Comparison of ENCODE assay signal across 10 cellular contexts in the genomic region with DNA sequence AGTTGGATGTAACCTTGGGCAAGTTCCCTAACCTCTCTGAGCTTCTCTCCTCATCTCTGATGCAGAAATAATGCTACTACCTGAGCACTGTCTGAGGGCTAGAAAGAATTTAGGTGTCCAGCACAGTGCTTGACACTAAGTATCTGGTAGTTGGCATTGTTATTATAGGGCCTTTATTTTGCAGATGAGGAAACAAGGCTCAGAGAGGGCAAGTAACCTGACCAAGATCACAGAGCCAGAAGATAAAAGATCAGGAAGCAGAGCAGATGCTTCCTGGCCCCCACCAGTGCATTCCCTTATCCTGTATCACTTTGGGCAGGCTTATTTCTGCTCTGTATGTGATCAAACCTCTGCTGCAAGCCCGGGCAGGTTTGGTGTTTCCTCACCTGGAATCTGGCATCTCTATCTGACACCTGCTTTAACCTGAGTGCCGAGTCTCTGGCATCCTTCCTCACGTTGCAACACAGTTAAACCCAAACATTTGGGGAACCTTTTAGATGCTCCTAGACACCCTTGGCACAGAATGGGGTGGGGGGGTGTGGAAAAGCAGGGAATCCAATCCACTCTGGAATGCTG.
A peak's percentile ranks its signal among the peaks of the same experiment; 100 is the strongest.
DNase-seq lines count a peak whose midpoint lies in the region; ATAC-seq and TF ChIP-seq lines count a peak whose summit lies in the region.
"Had no signal": no experiment of that assay in that cellular context is flagged by ENCODE, and none has a peak within 500 bp of the region (broad histone marks: within the 10 kb centered on the region; RNA-seq: fewer than 3 reads in every experiment).

No MANE protein-coding gene starts in this region.

- 52 to 58% (median 53%) methylated on average over 3 of the region's 3 CpGs for WGBS in psoas muscle, 3 donors

- no peaks in the 10 kb centered on the region for H3K79me2 ChIP-seq in HCT116 (ENCODE audit: insufficient read depth, low read length)

- no peaks in the 10 kb centered on the region for H4K20me1 ChIP-seq in HCT116 (ENCODE audit: insufficient read depth)

- CTCF ChIA-PET in HCT116 (lab: Charles Lee): interaction anchor here (1.3 to 2.6 kb wide), 6 partner anchors 8 to 256 kb away, joined by 3 to 18 read pairs (median 10); a partner anchor contains a TSS

- peak overlapping the region in 1 of 2 experiments; percentile 64; a peak in 2 of 4 replicates for H3K4me3 ChIP-seq in HCT116 (replicated peaks in 1 of 2; ENCODE audit: low read depth in 1 of 2, low read length in 2 of 2)
- peak overlapping the region; percentile 51 for H3K4me3 ChIP-seq in endocrine pancreas (ENCODE audit: control insufficient read depth, insufficient read depth, low read length)
- peak overlapping the region; percentile 70 for H3K4me3 ChIP-seq in psoas muscle

- H3K9ac ChIP-seq in HCT116 (ENCODE audit: low read length) (0 out of 2 replicates have a peak overlapping the region, but pooled peaks have one; percentile 43), endocrine pancreas (ENCODE audit: control insufficient read depth, insufficient read depth, low read length) (no peak overlapping the region)

- no peak for TF ChIP-seq RAD21 in HCT116 (IDR thresholded peaks at IDR 0.05; ENCODE audit: low read depth)

- H3K9me2 ChIP-seq in HCT116 (ENCODE audit: insufficient read depth): no peaks in the 10 kb centered on the region

- DNase-seq in HCT116 (ENCODE audit: low read depth, low spot score): no peak
- DNase-seq in NCI-H345 treated with DMSO at 0.1 percent for 48 hours (lab: John Stamatoyannopoulos, UW; ENCODE audit: unreplicated experiment): peak; percentile 66
- no peak for DNase-seq in psoas muscle
- DNase-seq in GM19238 (ENCODE audit: insufficient read length, low spot score): no peak
- DNase-seq: left cardiac atrium, SHP77 treated with DMSO at 0.1 percent for 48 hours had no signal

- H3K27me3 ChIP-seq in HCT116 (ENCODE audit: insufficient read depth, low read length) (no peaks in the 10 kb centered on the region), endocrine pancreas (ENCODE audit: control insufficient read depth, insufficient read depth, low read length) (no peaks in the 10 kb centered on the region), psoas muscle (ENCODE audit: insufficient read depth in 3 of 3, low read length in 2 of 3) (no peaks in the 10 kb centered on the region)
- H3K27me3 ChIP-seq: brain microvascular endothelial cell had no signal

- H3K4me1 ChIP-seq in HCT116 (ENCODE audit: control insufficient read depth in 1 of 2, insufficient read depth in 2 of 2, low read length in 2 of 2) (peaks cover 0 to 11% of the 10 kb centered on the region in 2 experiments; a peak in 3 of 4 replicates), endocrine pancreas (ENCODE audit: control insufficient read depth, insufficient read depth, low read length) (no peaks in the 10 kb centered on the region), psoas muscle (peaks cover 21% of the 10 kb centered on the region)

- TF ChIP-seq CTCF in HCT116 (IDR thresholded peaks at IDR 0.05 in 2 of 3, conservative IDR thresholded peaks at IDR 0.05 in 1 of 3; ENCODE audit: borderline replicate concordance in 1 of 3, insufficient read depth in 1 of 3, low read depth in 2 of 3, low read length in 2 of 3) (no peak), psoas muscle (IDR thresholded peaks at IDR 0.05) (no peak)

- H3K36me3 ChIP-seq in HCT116 (ENCODE audit: control insufficient read depth in 1 of 2, insufficient read depth in 2 of 2, low read length in 2 of 2): no peaks in the 10 kb centered on the region
- no peaks in the 10 kb centered on the region for H3K36me3 ChIP-seq in endocrine pancreas (ENCODE audit: control insufficient read depth, insufficient read depth, low read length)
- no peaks in the 10 kb centered on the region for H3K36me3 ChIP-seq in psoas muscle (ENCODE audit: insufficient read depth in 1 of 2, low read depth in 1 of 2)
- H3K36me3 ChIP-seq: brain microvascular endothelial cell had no signal

- TF ChIP-seq POLR2A in HCT116 (IDR thresholded peaks at IDR 0.05; ENCODE audit: borderline replicate concordance, extremely low read depth, insufficient read depth, insufficient read length): no peak

- H2AFZ ChIP-seq in HCT116 (ENCODE audit: low read depth, low read length, poor library complexity, severe bottlenecking): peak overlapping the region; percentile 100

- POLR2A ChIA-PET in HCT116 (lab: Charles Lee): no interaction called here

- peak overlapping the region; percentile 94 for H3K4me2 ChIP-seq in HCT116 (ENCODE audit: low read length)

- H3K27ac ChIP-seq in HCT116 (ENCODE audit: low read depth, low read length) (no peak overlapping the region), psoas muscle (no peak overlapping the region)
- H3K27ac ChIP-seq: brain microvascular endothelial cell had no signal

- intact Hi-C loops in HCT116 (cut with micrococcal nuclease) (loop anchor here (1.0 to 10.0 kb wide), 3 partner anchors 31 to 389 kb away; no protein-coding TSS in a partner anchor), psoas muscle (cut with DNase I) (loop anchor here (2.0 to 5.0 kb wide), 4 partner anchors 41 to 446 kb away; no protein-coding TSS in a partner anchor)

- no peaks in the 10 kb centered on the region for H3K9me3 ChIP-seq in HCT116 (ENCODE audit: control insufficient read depth in 1 of 2, insufficient read depth in 1 of 2, low read depth in 1 of 2, low read length in 2 of 2)
- H3K9me3 ChIP-seq in endocrine pancreas (ENCODE audit: control insufficient read depth, low read length): no peaks in the 10 kb centered on the region
- no peaks in the 10 kb centered on the region for H3K9me3 ChIP-seq in psoas muscle

- RAD21 ChIA-PET in HCT116 (lab: Charles Lee; ENCODE audit: low non-redundant PET in 1 of 2, low total read pairs in 2 of 2, uncharacterized antibody in 2 of 2, unreplicated experiment in 2 of 2): interaction anchor here in 1 of 2 experiments (1.3 kb wide), 1 partner anchor 29 kb away, joined by 12 read pairs; no protein-coding TSS in a partner anchor

- no TSS peak for BruUV-seq in HCT116 (replicated peaks; lab: Mats Ljungman, UMichigan)

- ATAC-seq in HCT116 (no peak), psoas muscle (no peak), HG02798 (IDR thresholded peaks at IDR 0.05; ENCODE audit: poor library complexity, unreplicated experiment) (no peak), HG03432 (IDR thresholded peaks at IDR 0.05; ENCODE audit: unreplicated experiment) (no peak)

TF ChIP-seq in HCT116, 20 proteins besides CTCF, POLR2A, EP300 and RAD21:
- TF ChIP-seq JUND (IDR thresholded peaks at IDR 0.05) (no peak), ELF1 (IDR thresholded peaks at IDR 0.05; ENCODE audit: borderline replicate concordance, low read depth) (no peak)
TF ChIP-seq in HCT116: peak in this region for 0.
